ENCODE assay signal across 1 cellular context in the genomic region with DNA sequence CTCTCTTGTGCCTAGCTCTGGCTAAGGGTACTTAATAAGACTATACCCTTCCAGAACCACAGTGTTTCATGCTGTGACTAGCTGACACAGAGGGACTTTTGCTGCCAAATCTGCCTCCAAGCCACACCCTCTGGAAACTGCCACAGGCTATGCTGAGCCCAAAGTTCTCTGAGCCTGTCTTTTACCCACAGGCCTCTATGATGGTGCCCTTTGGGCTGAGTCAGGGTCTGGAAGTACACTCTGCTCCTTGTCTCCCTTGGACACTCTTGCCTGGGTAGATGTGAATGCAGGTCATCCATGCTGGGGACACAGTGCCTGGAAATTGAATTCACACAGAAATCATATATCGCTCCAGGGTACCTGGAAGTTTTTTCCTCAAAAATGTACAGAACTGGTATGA.
TF ChIP-seq lines count a peak whose summit lies in the region.

No MANE protein-coding gene starts in this region.

TF ChIP-seq in HepG2, 621 proteins besides CTCF, POLR2A, EP300 and RAD21:
- TF ChIP-seq BORCS8-MEF2B (CRISPR knock-in tag; IDR thresholded peaks at IDR 0.05), result no peak
- TF ChIP-seq PHF5A (CRISPR knock-in tag; IDR thresholded peaks at IDR 0.05; ENCODE audit: low read depth, unreplicated experiment), result no peak
- no peak for TF ChIP-seq NFRKB (IDR thresholded peaks at IDR 0.05)
- no peak for TF ChIP-seq MTF2 (CRISPR knock-in tag; IDR thresholded peaks at IDR 0.05; ENCODE audit: borderline replicate concordance)
- TF ChIP-seq HNF4A (CRISPR knock-in tag; IDR thresholded peaks at IDR 0.05), result peak; percentile 52
- TF ChIP-seq ZC3H4 (CRISPR knock-in tag; IDR thresholded peaks at IDR 0.05; ENCODE audit: borderline replicate concordance), result no peak
